In the genomic region with DNA sequence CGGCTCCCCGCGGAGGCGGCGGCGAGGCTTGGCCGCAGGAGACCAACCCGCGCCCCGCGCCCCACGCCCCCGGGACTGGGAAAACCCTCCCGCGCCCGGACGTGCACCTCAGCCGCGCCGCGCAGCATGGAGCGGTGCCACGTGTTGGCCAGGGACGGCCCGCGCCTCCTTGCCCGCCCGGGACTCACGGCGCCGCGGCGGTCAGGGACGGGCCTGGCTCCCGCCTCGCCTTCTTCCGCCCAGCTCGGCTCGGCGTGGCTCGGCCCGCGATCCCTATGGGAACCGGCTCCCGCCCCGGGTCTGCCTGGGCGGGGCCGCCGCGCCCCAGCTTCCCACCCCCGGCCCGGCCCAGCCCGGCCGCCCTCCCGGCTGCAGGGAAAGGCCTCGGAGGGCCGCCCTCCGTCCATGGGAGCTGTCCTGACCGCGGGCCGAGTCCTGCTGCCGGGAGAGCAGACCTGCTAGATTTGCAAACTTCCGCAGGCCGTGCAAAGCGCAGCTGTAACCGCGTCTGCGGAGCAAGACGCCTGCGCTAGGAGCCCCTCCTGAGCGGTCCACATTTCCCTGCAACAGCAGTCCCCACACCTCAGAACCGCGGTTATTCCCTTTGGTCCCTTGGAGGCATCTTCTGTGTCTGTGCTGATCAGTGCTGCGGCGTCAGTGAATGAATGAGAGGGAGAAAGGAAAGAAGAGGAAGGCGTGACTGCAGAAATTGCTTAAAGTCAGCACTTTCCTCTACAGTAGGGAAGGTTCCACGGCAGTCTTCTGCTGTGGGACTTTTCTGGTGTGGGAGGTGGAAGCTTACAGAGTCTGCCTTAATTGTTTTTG, we compare ENCODE assay signal across 1 cellular context.
TF ChIP-seq lines count a peak whose summit lies in the region.

TSS of gene CDKL1 (minus strand) at position 246 of the 825 bp plus-strand sequence. CDS start 1,013 bp downstream, outside the sequence.

TF ChIP-seq in K562, 482 proteins besides CTCF, POLR2A, EP300 and RAD21 (continued from another document):
- TF ChIP-seq UBTF (IDR thresholded peaks at IDR 0.05; ENCODE audit: borderline replicate concordance in 1 of 2, low read depth in 2 of 2, low read length in 2 of 2) (peak; percentile 55 to 95; a peak in 2 of 4 replicates), ERF (CRISPR knock-in tag; IDR thresholded peaks at IDR 0.05) (no peak), MAZ (CRISPR knock-in tag; conservative IDR thresholded peaks at IDR 0.05 in 1 of 2, IDR thresholded peaks at IDR 0.05 in 1 of 2) (peak in 1 of 2 experiments; percentile 63; a peak in 1 of 4 replicates), POLR2G (IDR thresholded peaks at IDR 0.05; ENCODE audit: low read depth, low read length) (peak; percentile 90), C11orf30 (IDR thresholded peaks at IDR 0.05; ENCODE audit: low read depth) (peak; percentile 77), ZNF165 (CRISPR knock-in tag; IDR thresholded peaks at IDR 0.05; ENCODE audit: borderline replicate concordance) (no peak), RBFOX2 (IDR thresholded peaks at IDR 0.05; ENCODE audit: low read depth, low read length) (peak; percentile 81), HMGN3 (IDR thresholded peaks at IDR 0.05; ENCODE audit: borderline replicate concordance, extremely low read depth, insufficient read length, low read depth, low read length) (peak; percentile 45), SAP30 (IDR thresholded peaks at IDR 0.05; ENCODE audit: borderline replicate concordance, insufficient read depth, low read depth, low read length, poor library complexity, severe bottlenecking) (peak; percentile 15), NEUROD1 (IDR thresholded peaks at IDR 0.05; ENCODE audit: borderline replicate concordance, low read depth, low read length, partially characterized antibody) (no peak), NRF1 (conservative IDR thresholded peaks at IDR 0.05 in 1 of 2, IDR thresholded peaks at IDR 0.05 in 1 of 2) (peak; percentile 62 to 68), E2F6 (IDR thresholded peaks at IDR 0.05; ENCODE audit: borderline replicate concordance in 1 of 2, extremely low read depth in 1 of 2, insufficient read depth in 1 of 2, insufficient read length in 1 of 2, low read depth in 1 of 2, low read length in 1 of 2, poor library complexity in 1 of 2, severe bottlenecking in 1 of 2) (peak; percentile 84 to 91), MXD1 (CRISPR knock-in tag; IDR thresholded peaks at IDR 0.05; ENCODE audit: borderline replicate concordance, poor library complexity, severe bottlenecking) (peak; percentile 52), SP1 (CRISPR knock-in tag; IDR thresholded peaks at IDR 0.05) (0 out of 2 replicates have a peak, but pooled peaks have one; percentile 22), ZNF316 (IDR thresholded peaks at IDR 0.05) (peak; percentile 83), COPS2 (conservative IDR thresholded peaks at IDR 0.05) (no peak), ARID2 (IDR thresholded peaks at IDR 0.05) (no peak), RB1 (IDR thresholded peaks at IDR 0.05; ENCODE audit: low read depth) (peak; percentile 54), ZBTB11 (CRISPR knock-in tag; IDR thresholded peaks at IDR 0.05) (no peak), E2F5 (CRISPR knock-in tag; IDR thresholded peaks at IDR 0.05) (0 out of 2 replicates have a peak, but pooled peaks have one; percentile 21), ZNF431 (CRISPR knock-in tag; IDR thresholded peaks at IDR 0.05) (peak; percentile 55; the same call in 1 of the 2 replicates), ZNF282 (CRISPR knock-in tag; IDR thresholded peaks at IDR 0.05) (peak; percentile 78; the same call in 1 of the 2 replicates), MYC (IDR thresholded peaks at IDR 0.05; ENCODE audit: low read depth, low read length) (peak; percentile 69; the same call in 1 of the 2 replicates), MYC (CRISPR knock-in tag; IDR thresholded peaks at IDR 0.05; ENCODE audit: borderline replicate concordance, low read depth) (no peak), PHF8 (IDR thresholded peaks at IDR 0.05; ENCODE audit: borderline replicate concordance, low read length) (peak; percentile 65; the same call in 1 of the 2 replicates), RBBP5 (IDR thresholded peaks at IDR 0.05; ENCODE audit: borderline replicate concordance, insufficient read depth, low read length, poor library complexity, severe bottlenecking) (peak; percentile 29), ELF1 (tag; IDR thresholded peaks at IDR 0.05) (0 out of 2 replicates have a peak, but pooled peaks have one; percentile 22)
- TF ChIP-seq, protein P1, sequence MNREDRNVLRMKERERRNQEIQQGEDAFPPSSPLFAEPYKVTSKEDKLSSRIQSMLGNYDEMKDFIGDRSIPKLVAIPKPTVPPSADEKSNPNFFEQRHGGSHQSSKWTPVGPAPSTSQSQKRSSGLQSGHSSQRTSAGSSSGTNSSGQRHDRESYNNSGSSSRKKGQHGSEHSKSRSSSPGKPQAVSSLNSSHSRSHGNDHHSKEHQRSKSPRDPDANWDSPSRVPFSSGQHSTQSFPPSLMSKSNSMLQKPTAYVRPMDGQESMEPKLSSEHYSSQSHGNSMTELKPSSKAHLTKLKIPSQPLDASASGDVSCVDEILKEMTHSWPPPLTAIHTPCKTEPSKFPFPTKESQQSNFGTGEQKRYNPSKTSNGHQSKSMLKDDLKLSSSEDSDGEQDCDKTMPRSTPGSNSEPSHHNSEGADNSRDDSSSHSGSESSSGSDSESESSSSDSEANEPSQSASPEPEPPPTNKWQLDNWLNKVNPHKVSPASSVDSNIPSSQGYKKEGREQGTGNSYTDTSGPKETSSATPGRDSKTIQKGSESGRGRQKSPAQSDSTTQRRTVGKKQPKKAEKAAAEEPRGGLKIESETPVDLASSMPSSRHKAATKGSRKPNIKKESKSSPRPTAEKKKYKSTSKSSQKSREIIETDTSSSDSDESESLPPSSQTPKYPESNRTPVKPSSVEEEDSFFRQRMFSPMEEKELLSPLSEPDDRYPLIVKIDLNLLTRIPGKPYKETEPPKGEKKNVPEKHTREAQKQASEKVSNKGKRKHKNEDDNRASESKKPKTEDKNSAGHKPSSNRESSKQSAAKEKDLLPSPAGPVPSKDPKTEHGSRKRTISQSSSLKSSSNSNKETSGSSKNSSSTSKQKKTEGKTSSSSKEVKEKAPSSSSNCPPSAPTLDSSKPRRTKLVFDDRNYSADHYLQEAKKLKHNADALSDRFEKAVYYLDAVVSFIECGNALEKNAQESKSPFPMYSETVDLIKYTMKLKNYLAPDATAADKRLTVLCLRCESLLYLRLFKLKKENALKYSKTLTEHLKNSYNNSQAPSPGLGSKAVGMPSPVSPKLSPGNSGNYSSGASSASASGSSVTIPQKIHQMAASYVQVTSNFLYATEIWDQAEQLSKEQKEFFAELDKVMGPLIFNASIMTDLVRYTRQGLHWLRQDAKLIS (CRISPR knock-in tag; IDR thresholded peaks at IDR 0.05): no peak; the same call in 1 of the 2 replicates
- TF ChIP-seq, protein P2, sequence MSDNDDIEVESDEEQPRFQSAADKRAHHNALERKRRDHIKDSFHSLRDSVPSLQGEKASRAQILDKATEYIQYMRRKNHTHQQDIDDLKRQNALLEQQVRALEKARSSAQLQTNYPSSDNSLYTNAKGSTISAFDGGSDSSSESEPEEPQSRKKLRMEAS (CRISPR knock-in tag; IDR thresholded peaks at IDR 0.05): peak; percentile 85
- TF ChIP-seq, protein P3, sequence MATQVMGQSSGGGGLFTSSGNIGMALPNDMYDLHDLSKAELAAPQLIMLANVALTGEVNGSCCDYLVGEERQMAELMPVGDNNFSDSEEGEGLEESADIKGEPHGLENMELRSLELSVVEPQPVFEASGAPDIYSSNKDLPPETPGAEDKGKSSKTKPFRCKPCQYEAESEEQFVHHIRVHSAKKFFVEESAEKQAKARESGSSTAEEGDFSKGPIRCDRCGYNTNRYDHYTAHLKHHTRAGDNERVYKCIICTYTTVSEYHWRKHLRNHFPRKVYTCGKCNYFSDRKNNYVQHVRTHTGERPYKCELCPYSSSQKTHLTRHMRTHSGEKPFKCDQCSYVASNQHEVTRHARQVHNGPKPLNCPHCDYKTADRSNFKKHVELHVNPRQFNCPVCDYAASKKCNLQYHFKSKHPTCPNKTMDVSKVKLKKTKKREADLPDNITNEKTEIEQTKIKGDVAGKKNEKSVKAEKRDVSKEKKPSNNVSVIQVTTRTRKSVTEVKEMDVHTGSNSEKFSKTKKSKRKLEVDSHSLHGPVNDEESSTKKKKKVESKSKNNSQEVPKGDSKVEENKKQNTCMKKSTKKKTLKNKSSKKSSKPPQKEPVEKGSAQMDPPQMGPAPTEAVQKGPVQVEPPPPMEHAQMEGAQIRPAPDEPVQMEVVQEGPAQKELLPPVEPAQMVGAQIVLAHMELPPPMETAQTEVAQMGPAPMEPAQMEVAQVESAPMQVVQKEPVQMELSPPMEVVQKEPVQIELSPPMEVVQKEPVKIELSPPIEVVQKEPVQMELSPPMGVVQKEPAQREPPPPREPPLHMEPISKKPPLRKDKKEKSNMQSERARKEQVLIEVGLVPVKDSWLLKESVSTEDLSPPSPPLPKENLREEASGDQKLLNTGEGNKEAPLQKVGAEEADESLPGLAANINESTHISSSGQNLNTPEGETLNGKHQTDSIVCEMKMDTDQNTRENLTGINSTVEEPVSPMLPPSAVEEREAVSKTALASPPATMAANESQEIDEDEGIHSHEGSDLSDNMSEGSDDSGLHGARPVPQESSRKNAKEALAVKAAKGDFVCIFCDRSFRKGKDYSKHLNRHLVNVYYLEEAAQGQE (CRISPR knock-in tag; IDR thresholded peaks at IDR 0.05; ENCODE audit: low read depth): 0 out of 2 replicates have a peak, but pooled peaks have one; percentile 33
